Comparison of ENCODE assay signal across 28 cellular contexts in the genomic region with DNA sequence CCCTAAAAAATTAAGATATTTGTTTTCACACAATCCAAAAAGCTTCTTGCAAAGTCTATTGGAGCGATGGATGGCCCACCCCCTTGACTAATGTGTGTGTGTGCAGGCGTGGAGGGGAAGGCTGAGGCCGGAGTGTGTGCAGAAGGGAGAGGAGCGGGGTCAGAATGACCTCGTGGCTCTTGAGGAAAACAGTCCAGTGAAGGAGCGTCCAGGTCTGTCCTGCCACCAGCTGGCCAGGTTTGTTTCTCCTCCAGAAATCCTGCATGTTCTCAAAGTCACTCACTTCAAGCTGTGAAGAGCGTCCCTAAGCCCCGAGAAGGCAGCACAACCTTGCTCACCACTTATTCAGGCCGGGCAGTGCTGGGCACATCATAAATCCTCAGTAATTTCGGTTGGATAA.
DNase-seq lines count a peak whose midpoint lies in the region; FAIRE-seq and TF ChIP-seq lines count a peak whose summit lies in the region.
"Had no signal": no experiment of that assay in that cellular context is flagged by ENCODE, and none has a peak within 500 bp of the region (broad histone marks: within the 10 kb centered on the region; RNA-seq: fewer than 3 reads in every experiment).

No MANE protein-coding gene starts in this region.

- H3K4me1 Mint-ChIP-seq in astrocyte (ENCODE audit: low read depth, unreplicated experiment), result peaks cover 10% of the 10 kb centered on the region

- H3K4me2 ChIP-seq in astrocyte (ENCODE audit: low read length) (peak overlapping the region; percentile 81), smooth muscle cell (no peak overlapping the region)

- no peaks in the 10 kb centered on the region for H3K36me3 ChIP-seq in astrocyte (ENCODE audit: insufficient read depth, low read length)
- H3K36me3 ChIP-seq in smooth muscle cell (ENCODE audit: low read depth), result no peaks in the 10 kb centered on the region
- H3K36me3 ChIP-seq: esophagus squamous epithelium, upper lobe of left lung had no signal

- H2AFZ ChIP-seq in astrocyte (ENCODE audit: low read depth, low read length) (no peak overlapping the region), smooth muscle cell (ENCODE audit: low read depth) (no peak overlapping the region)

- TF ChIP-seq CTCF in astrocyte (IDR thresholded peaks at IDR 0.05; ENCODE audit: insufficient read depth, low read depth, low read length), result no peak
- TF ChIP-seq CTCF in smooth muscle cell (IDR thresholded peaks at IDR 0.05; ENCODE audit: borderline replicate concordance, insufficient read depth, poor library complexity, severe bottlenecking), result no peak

- no peaks in the 10 kb centered on the region for H3K36me3 Mint-ChIP-seq in astrocyte (ENCODE audit: low read depth, unreplicated experiment)
- H3K36me3 Mint-ChIP-seq: natural killer cell; stimulated activated effector memory CD8-positive, alpha-beta T cell treated with anti-CD3 and anti-CD28 coated beads, Interleukin-12 subunit alpha, Interleukin-12 subunit beta, amount 100 ng/mL, for 72 hours; T-cell; WTC11 had no signal

- H3K9me3 ChIP-seq in astrocyte (ENCODE audit: insufficient read depth, low read depth, low read length) (peaks cover 2% of the 10 kb centered on the region), smooth muscle cell (replicated peaks; ENCODE audit: low read depth) (no peaks in the 10 kb centered on the region)
- H3K9me3 ChIP-seq: esophagus squamous epithelium, mucosa of descending colon, upper lobe of left lung had no signal

- H3K79me2 ChIP-seq in astrocyte (ENCODE audit: insufficient read depth, low read length), result no peaks in the 10 kb centered on the region
- H3K79me2 ChIP-seq in smooth muscle cell (ENCODE audit: low read depth), result no peaks in the 10 kb centered on the region

- FAIRE-seq in astrocyte (lab: Jason Lieb, UNC) (no peak), endometrium (lab: Jason Lieb, UNC) (peak; percentile 90)

- H3K27ac ChIP-seq in astrocyte (ENCODE audit: low read depth, low read length) (no peak overlapping the region), smooth muscle cell (ENCODE audit: low read depth) (peak overlapping the region; percentile 54)
- H3K27ac ChIP-seq: esophagus squamous epithelium, HL-60, upper lobe of left lung had no signal

- no peaks in the 10 kb centered on the region for H4K20me1 ChIP-seq in astrocyte (ENCODE audit: insufficient read depth, low read length)
- H4K20me1 ChIP-seq in smooth muscle cell (ENCODE audit: low read depth), result no peaks in the 10 kb centered on the region

- peaks cover 3% of the 10 kb centered on the region for H3F3A ChIP-seq in smooth muscle cell (ENCODE audit: low read depth)

- no peak overlapping the region for H3K27ac Mint-ChIP-seq in astrocyte (ENCODE audit: unreplicated experiment)
- H3K27ac Mint-ChIP-seq: activated naive CD4-positive, alpha-beta T cell treated with anti-CD3 and anti-CD28 coated beads, Interleukin-2, amount 50 U/mL, for 24 hours; activated T-helper 2 cell treated with anti-CD3 and anti-CD28 coated beads, Interferon-gamma antibody, Interleukin-2, Interleukin-4, amounts not matched to agents 10 μg/mL and 5 μg/mL and 100 μg/mL, durations not matched to agents 14 hours and 24 hours and 36 hours; natural killer cell; stimulated activated effector memory CD8-positive, alpha-beta T cell treated with anti-CD3 and anti-CD28 coated beads, Interleukin-12 subunit alpha, Interleukin-12 subunit beta, amount 100 ng/mL, for 72 hours; T-cell; WTC11 had no signal

- 69% methylated on average over 10 of the region's 10 CpGs for WGBS in smooth muscle cell (ENCODE audit: low lambda C conversion rate)

- peak; percentile 11 for DNase-seq in NCI-H146 (lab: John Stamatoyannopoulos, UW)
- DNase-seq in NCI-H146 treated with DMSO at 0.1 percent for 48 hours (lab: John Stamatoyannopoulos, UW; ENCODE audit: unreplicated experiment), result no peak
- DNase-seq in astrocyte (ENCODE audit: low read depth), result no peak
- no peak for DNase-seq in smooth muscle cell (lab: John Stamatoyannopoulos, UW; ENCODE audit: unreplicated experiment)
- DNase-seq in inferior parietal cortex (ENCODE audit: extremely low spot score), result no peak
- no peak for DNase-seq in GOT3 (lab: John Stamatoyannopoulos, UW)
- no peak for DNase-seq in amniotic stem cell (lab: John Stamatoyannopoulos, UW)
- DNase-seq: 8988T; activated CD4-positive, alpha-beta T cell treated with anti-CD3 and anti-CD28 coated beads, Interleukin-2, amount 10 ng/mL, durations not matched to agents 24 days and 14 days; activated CD8-positive, alpha-beta memory T cell treated with anti-CD3 and anti-CD28 coated beads for 24 hours; activated T-cell treated with anti-CD3 and anti-CD28 coated beads for 4 hours; DMS79 treated with DMSO at 0.1 percent for 48 hours; esophagus squamous epithelium; GF-D8; Karpas-422; kidney glomerular epithelial cell; mucosa of descending colon; natural killer cell; NCI-H2081; RPMI8226; T-cell had no signal

- H3K27me3 Mint-ChIP-seq in astrocyte (ENCODE audit: low read depth, unreplicated experiment), result peaks cover 13% of the 10 kb centered on the region

- no peak overlapping the region for H3K4me3 Mint-ChIP-seq in astrocyte (ENCODE audit: unreplicated experiment)
- H3K4me3 Mint-ChIP-seq: natural killer cell, WTC11 had no signal

- no peaks in the 10 kb centered on the region for H3K9me3 Mint-ChIP-seq in astrocyte (ENCODE audit: unreplicated experiment)
- H3K9me3 Mint-ChIP-seq: activated CD4-positive, alpha-beta T cell treated with anti-CD3 and anti-CD28 coated beads, Interleukin-2, amount 10 ng/mL, durations not matched to agents 24 days and 14 days; activated naive CD4-positive, alpha-beta T cell treated with anti-CD3 and anti-CD28 coated beads, Interleukin-2, amount 50 U/mL, for 24 hours; activated T-helper 2 cell treated with anti-CD3 and anti-CD28 coated beads, Interferon-gamma antibody, Interleukin-2, Interleukin-4, amounts not matched to agents 10 μg/mL and 5 μg/mL and 100 μg/mL, durations not matched to agents 14 hours and 24 hours and 36 hours; natural killer cell; stimulated activated effector memory CD8-positive, alpha-beta T cell treated with anti-CD3 and anti-CD28 coated beads, Interleukin-12 subunit alpha, Interleukin-12 subunit beta, amount 100 ng/mL, for 72 hours; T-cell had no signal

- H3K4me1 ChIP-seq in astrocyte (ENCODE audit: insufficient read depth, low read length), result peaks cover 14% of the 10 kb centered on the region
- peaks cover 24% of the 10 kb centered on the region for H3K4me1 ChIP-seq in smooth muscle cell (ENCODE audit: low read depth)

- H3K4me3 ChIP-seq in astrocyte (ENCODE audit: insufficient read depth, low read depth, low read length) (no peak overlapping the region), smooth muscle cell (no peak overlapping the region)
- H3K4me3 ChIP-seq: mucosa of descending colon had no signal

- H3K9ac ChIP-seq in astrocyte (ENCODE audit: low read length), result no peak overlapping the region
- H3K9ac ChIP-seq in smooth muscle cell (ENCODE audit: low read depth), result no peak overlapping the region

- H3K27me3 ChIP-seq in astrocyte (ENCODE audit: insufficient read depth, low read length) (no peaks in the 10 kb centered on the region), smooth muscle cell (ENCODE audit: low read depth) (peaks cover 9% of the 10 kb centered on the region)
- H3K27me3 ChIP-seq: upper lobe of left lung had no signal
